19 cellular contexts compared by ENCODE assay signal in genomic region chr2:223626713-223627112, GRCh38. TPM values are rescaled to one million over a fixed set of nuclear protein-coding genes. Genes with fewer than 3 reads are reported as not detected.
DNase-seq lines count a peak whose midpoint lies in the region; ATAC-seq and TF ChIP-seq lines count a peak whose summit lies in the region.
"Had no signal": no experiment of that assay in that cellular context is flagged by ENCODE, and none has a peak within 500 bp of the region (broad histone marks: within the 10 kb centered on the region; RNA-seq: fewer than 3 reads in every experiment).

No MANE protein-coding gene starts in this region.

- peaks cover 17% of the 10 kb centered on the region for H3K4me1 Mint-ChIP-seq in osteocyte (ENCODE audit: unreplicated experiment)
- H3K4me1 Mint-ChIP-seq: CD4-positive, alpha-beta memory T cell; naive thymus-derived CD4-positive, alpha-beta T cell had no signal

- no peaks in the 10 kb centered on the region for H3K9me3 Mint-ChIP-seq in osteocyte (ENCODE audit: unreplicated experiment)

- H3K27ac Mint-ChIP-seq in osteocyte (ENCODE audit: unreplicated experiment) = peak overlapping the region; percentile 44
- H3K27ac Mint-ChIP-seq: CD4-positive, alpha-beta memory T cell; naive thymus-derived CD4-positive, alpha-beta T cell had no signal

- TF ChIP-seq CTCF in cardiac fibroblast (IDR thresholded peaks at IDR 0.05; ENCODE audit: low read depth, low read length) = no peak
- no peak for TF ChIP-seq CTCF in osteocyte (IDR thresholded peaks at IDR 0.05)

- no peak for ATAC-seq in HG03520 (IDR thresholded peaks at IDR 0.05; ENCODE audit: unreplicated experiment)
- ATAC-seq: activated CD4-positive, CD25-positive, alpha-beta regulatory T cell treated with anti-CD3 and anti-CD28 coated beads, Interleukin-2, amount 50 U/mL, for 24 hours; gastrocnemius medialis; left lobe of liver; naive thymus-derived CD4-positive, alpha-beta T cell; right cardiac atrium had no signal

- H3K4me3 Mint-ChIP-seq in osteocyte (ENCODE audit: unreplicated experiment) = no peak overlapping the region
- H3K4me3 Mint-ChIP-seq: CD4-positive, alpha-beta memory T cell; naive thymus-derived CD4-positive, alpha-beta T cell had no signal

- H3K36me3 Mint-ChIP-seq in osteocyte (ENCODE audit: unreplicated experiment) = no peaks in the 10 kb centered on the region
- H3K36me3 Mint-ChIP-seq: CD4-positive, alpha-beta memory T cell; naive thymus-derived CD4-positive, alpha-beta T cell had no signal

- no peak overlapping the region for H3K4me3 ChIP-seq in cardiac fibroblast (replicated peaks in 1 of 2; ENCODE audit: low read depth in 2 of 2, low read length in 2 of 2)
- H3K4me3 ChIP-seq: gastrocnemius medialis, stomach had no signal

- no peaks in the 10 kb centered on the region for H3K27me3 Mint-ChIP-seq in osteocyte (ENCODE audit: unreplicated experiment)

- peak; percentile 82 for DNase-seq in EL
- DNase-seq in NCI-H226 = peak; percentile 98
- peak; percentile 69 to 81 for DNase-seq in cardiac fibroblast (ENCODE audit: low read depth in 2 of 2)
- DNase-seq in osteocyte (ENCODE audit: extremely low spot score, unreplicated experiment) = no peak
- no peak for DNase-seq in T-helper 9 cell
- DNase-seq in inferior parietal cortex (ENCODE audit: extremely low spot score) = no peak
- no peak for DNase-seq in NCI-H524 treated with DMSO at 0.1 percent for 48 hours (lab: John Stamatoyannopoulos, UW)
- DNase-seq: activated T-cell treated with anti-CD3 and anti-CD28 coated beads, Interleukin-2, amount 50 U/mL, for 1 hour; CD4-positive, alpha-beta memory T cell; gastrocnemius medialis; Karpas-422; naive thymus-derived CD4-positive, alpha-beta T cell; NCI-H2081 treated with DMSO at 0.1 percent for 48 hours; NK-92 treated with Interleukin-12 subunit alpha and Interleukin-12 subunit beta, amount 100 ng/mL, for 24 hours; right cardiac atrium; stomach had no signal

RNA-seq across cellular contexts. Expression of gene SCG2, which starts 24.6 kb away (rescaled TPM):
- 132 and 134 TPM in 2 replicates for total RNA-seq in osteocyte
- total RNA-seq: CD4-positive, alpha-beta memory T cell; gastrocnemius medialis; left lobe of liver had no signal

Comparison
In these comparisons a context has a peak if more than half of its experiments do, and no peak if none do; other contexts are left out.
1. DNase-seq: peak in EL (single experiment), NCI-H226 (single experiment) and cardiac fibroblast (2 of 2); none in osteocyte (single experiment), T-helper 9 cell (single experiment), inferior parietal cortex (single experiment) and NCI-H524 treated with DMSO at 0.1 percent for 48 hours (single experiment).